ENCODE assay signal across 17 cellular contexts in genomic region chr4:123349401-123350190, GRCh38. TPM values are rescaled to one million over a fixed set of nuclear protein-coding genes. Genes with fewer than 3 reads are reported as not detected.
DNase-seq lines count a peak whose midpoint lies in the region; ATAC-seq and TF ChIP-seq lines count a peak whose summit lies in the region.
"Had no signal": no experiment of that assay in that cellular context is flagged by ENCODE, and none has a peak within 500 bp of the region (broad histone marks: within the 10 kb centered on the region; RNA-seq: fewer than 3 reads in every experiment).

No MANE protein-coding gene starts in this region.

- H3K9me3 Mint-ChIP-seq in neural progenitor cell = peaks cover 13% of the 10 kb centered on the region
- H3K9me3 Mint-ChIP-seq: activated naive CD4-positive, alpha-beta T cell treated with anti-CD3 and anti-CD28 coated beads, Interleukin-2, amount 10 ng/mL, durations not matched to agents 7 days and 5 days; CD8-positive, alpha-beta memory T cell had no signal

- ATAC-seq in HCT116 = no peak

- no peaks in the 10 kb centered on the region for H3K4me1 ChIP-seq in HCT116 (ENCODE audit: control insufficient read depth in 1 of 2, insufficient read depth in 2 of 2, low read length in 2 of 2)
- H3K4me1 ChIP-seq in OCI-LY7 (ENCODE audit: insufficient read depth, low read length, poor library complexity, severe bottlenecking) = peaks cover 44% of the 10 kb centered on the region
- H3K4me1 ChIP-seq in neural progenitor cell = peaks cover 45% of the 10 kb centered on the region

- H3K4me2 ChIP-seq in HCT116 (ENCODE audit: low read length) = no peak overlapping the region
- H3K4me2 ChIP-seq in OCI-LY7 (ENCODE audit: low read length) = no peak overlapping the region
- H3K4me2 ChIP-seq in neural progenitor cell = peak overlapping the region; percentile 32

- H3K27ac ChIP-seq in HCT116 (ENCODE audit: low read depth, low read length) = no peak overlapping the region
- H3K27ac ChIP-seq in OCI-LY7 (ENCODE audit: low read depth, low read length, poor library complexity, severe bottlenecking) = no peak overlapping the region
- H3K27ac ChIP-seq in neural progenitor cell = no peak overlapping the region
- H3K27ac ChIP-seq: left lung, sigmoid colon, uterus had no signal

- peaks cover 2% of the 10 kb centered on the region for H3K27me3 Mint-ChIP-seq in neural progenitor cell (ENCODE audit: insufficient read depth, low read depth)

- H3K27me3 ChIP-seq in HCT116 (ENCODE audit: insufficient read depth, low read length) = no peaks in the 10 kb centered on the region
- no peaks in the 10 kb centered on the region for H3K27me3 ChIP-seq in neural progenitor cell
- H3K27me3 ChIP-seq: left lung, sigmoid colon, uterus had no signal

- POLR2A ChIA-PET in HCT116 (lab: Charles Lee) (no interaction called here), OCI-LY7 (lab: Charles Lee) (interaction anchor here (0.7 to 5.7 kb wide), 5 partner anchors 10 to 47 kb away, joined by 3 to 51 read pairs (median 3); no protein-coding TSS in a partner anchor)

- H3F3A ChIP-seq in neural progenitor cell (ENCODE audit: low read depth) = no peaks in the 10 kb centered on the region

- H3K27ac Mint-ChIP-seq in neural progenitor cell = no peak overlapping the region
- H3K27ac Mint-ChIP-seq: activated naive CD4-positive, alpha-beta T cell treated with anti-CD3 and anti-CD28 coated beads, Interleukin-2, amount 10 ng/mL, durations not matched to agents 7 days and 5 days; CD8-positive, alpha-beta memory T cell had no signal

- H4K20me1 ChIP-seq in HCT116 (ENCODE audit: insufficient read depth) (no peaks in the 10 kb centered on the region), OCI-LY7 (ENCODE audit: insufficient read depth, low read length) (no peaks in the 10 kb centered on the region), neural progenitor cell (ENCODE audit: low read depth) (no peaks in the 10 kb centered on the region)

- H3K9me2 ChIP-seq in HCT116 (ENCODE audit: insufficient read depth) (no peaks in the 10 kb centered on the region), OCI-LY7 (ENCODE audit: insufficient read depth, low read length) (no peaks in the 10 kb centered on the region)

- BruUV-seq in HCT116 (replicated peaks; lab: Mats Ljungman, UMichigan) (no TSS peak), OCI-LY7 (replicated peaks; lab: Mats Ljungman, UMichigan) (TSS peak; percentile 47)

- H2AFZ ChIP-seq in HCT116 (ENCODE audit: low read depth, low read length, poor library complexity, severe bottlenecking) = no peak overlapping the region
- H2AFZ ChIP-seq in OCI-LY7 (ENCODE audit: low read length) = no peak overlapping the region
- no peak overlapping the region for H2AFZ ChIP-seq in neural progenitor cell (replicated peaks)

- DNase-seq in HCT116 (ENCODE audit: low read depth, low spot score) (no peak), OCI-LY7 (ENCODE audit: low spot score) (no peak), fibroblast of the aortic adventitia (ENCODE audit: low read depth) (peak; percentile 11), neural progenitor cell (ENCODE audit: low spot score) (peak; percentile 44), NOMO-1 treated with dmso at 0.1 percent for 144 hours (lab: John Stamatoyannopoulos, UW; ENCODE audit: unreplicated experiment) (no peak), iPS-NIHi7 (ENCODE audit: extremely low spot score) (no peak), GF-D8 (lab: John Stamatoyannopoulos, UW) (no peak)
- DNase-seq in activated naive CD4-positive, alpha-beta T cell (lab: John Stamatoyannopoulos, UW) = no peak
- DNase-seq: activated CD4-positive, alpha-beta T cell treated with anti-CD3 and anti-CD28 coated beads, Interleukin-2, amount 50 U/mL, for 4 hours; activated naive CD4-positive, alpha-beta T cell treated with anti-CD3 and anti-CD28 coated beads, Interleukin-2, amount 10 ng/mL, durations not matched to agents 7 days and 5 days; CD8-positive, alpha-beta memory T cell; foreskin fibroblast; GOT3; left lung; NCI-H1048; sigmoid colon; uterus had no signal

- intact Hi-C loops in HCT116 (cut with micrococcal nuclease) = no loop called here
- intact Hi-C loops in OCI-LY7 (cut with micrococcal nuclease; ENCODE audit: unreplicated experiment) = no loop called here

- H3K4me3 ChIP-seq in HCT116 (replicated peaks in 1 of 2; ENCODE audit: low read depth in 1 of 2, low read length in 2 of 2) (no peak overlapping the region), OCI-LY7 (ENCODE audit: low read depth, low read length, poor library complexity, severe bottlenecking) (no peak overlapping the region), fibroblast of the aortic adventitia (ENCODE audit: low read depth, low read length) (no peak overlapping the region), neural progenitor cell (no peak overlapping the region)
- H3K4me3 ChIP-seq: left lung, sigmoid colon, uterus had no signal

- H3K4me3 Mint-ChIP-seq in neural progenitor cell = no peak overlapping the region
- H3K4me3 Mint-ChIP-seq: activated naive CD4-positive, alpha-beta T cell treated with anti-CD3 and anti-CD28 coated beads, Interleukin-2, amount 10 ng/mL, durations not matched to agents 7 days and 5 days; CD8-positive, alpha-beta memory T cell had no signal

- no peak for TF ChIP-seq RAD21 in HCT116 (IDR thresholded peaks at IDR 0.05; ENCODE audit: low read depth)

- no peaks in the 10 kb centered on the region for H3K36me3 ChIP-seq in HCT116 (ENCODE audit: control insufficient read depth in 1 of 2, insufficient read depth in 2 of 2, low read length in 2 of 2)
- no peaks in the 10 kb centered on the region for H3K36me3 ChIP-seq in OCI-LY7 (ENCODE audit: insufficient read depth, low read length)
- H3K36me3 ChIP-seq in neural progenitor cell = no peaks in the 10 kb centered on the region
- H3K36me3 ChIP-seq: left lung, sigmoid colon, uterus had no signal

- no peak for TF ChIP-seq POLR2A in HCT116 (IDR thresholded peaks at IDR 0.05; ENCODE audit: borderline replicate concordance, extremely low read depth, insufficient read depth, insufficient read length)

- RAD21 ChIA-PET in HCT116 (lab: Charles Lee; ENCODE audit: low non-redundant PET in 1 of 2, low total read pairs in 2 of 2, uncharacterized antibody in 2 of 2, unreplicated experiment in 2 of 2) = no interaction called here

- H3K79me2 ChIP-seq in HCT116 (ENCODE audit: insufficient read depth, low read length) (no peaks in the 10 kb centered on the region), OCI-LY7 (ENCODE audit: insufficient read depth, low read depth, low read length) (no peaks in the 10 kb centered on the region), neural progenitor cell (ENCODE audit: low read depth) (no peaks in the 10 kb centered on the region)

- H3K9ac ChIP-seq in HCT116 (ENCODE audit: low read length) (no peak overlapping the region), neural progenitor cell (no peak overlapping the region)

- no peaks in the 10 kb centered on the region for H3K9me3 ChIP-seq in HCT116 (ENCODE audit: control insufficient read depth in 1 of 2, insufficient read depth in 1 of 2, low read depth in 1 of 2, low read length in 2 of 2)
- H3K9me3 ChIP-seq in OCI-LY7 (ENCODE audit: low read length) = no peaks in the 10 kb centered on the region
- H3K9me3 ChIP-seq in neural progenitor cell (ENCODE audit: low read depth) = no peaks in the 10 kb centered on the region
- H3K9me3 ChIP-seq: left lung, sigmoid colon, uterus had no signal

- TF ChIP-seq CTCF in HCT116 (IDR thresholded peaks at IDR 0.05 in 2 of 3, conservative IDR thresholded peaks at IDR 0.05 in 1 of 3; ENCODE audit: borderline replicate concordance in 1 of 3, insufficient read depth in 1 of 3, low read depth in 2 of 3, low read length in 2 of 3) (no peak), OCI-LY7 (conservative IDR thresholded peaks at IDR 0.05; ENCODE audit: low read length) (no peak), fibroblast of the aortic adventitia (IDR thresholded peaks at IDR 0.05; ENCODE audit: insufficient read depth, low read length) (no peak), neural progenitor cell (IDR thresholded peaks at IDR 0.05) (no peak)

- peaks cover 45% of the 10 kb centered on the region for H3K4me1 Mint-ChIP-seq in neural progenitor cell

- no peaks in the 10 kb centered on the region for H3K36me3 Mint-ChIP-seq in neural progenitor cell
- H3K36me3 Mint-ChIP-seq: activated naive CD4-positive, alpha-beta T cell treated with anti-CD3 and anti-CD28 coated beads, Interleukin-2, amount 10 ng/mL, durations not matched to agents 7 days and 5 days; CD8-positive, alpha-beta memory T cell had no signal

- CTCF ChIA-PET in HCT116 (lab: Charles Lee) = no interaction called here
- CTCF ChIA-PET in OCI-LY7 (lab: Charles Lee; ENCODE audit: unreplicated experiment) = interaction anchor here (1.0 to 3.1 kb wide), 2 partner anchors 10 to 424 kb away, joined by 4 to 12 read pairs; no protein-coding TSS in a partner anchor

TF ChIP-seq in HCT116, 20 proteins besides CTCF, POLR2A, EP300 and RAD21:
- TF ChIP-seq YY1 (IDR thresholded peaks at IDR 0.05; ENCODE audit: extremely low read depth, insufficient replicate concordance, low read depth, low read length) (no peak), TCF7L2 (IDR thresholded peaks at IDR 0.05; ENCODE audit: borderline replicate concordance, extremely low read depth, insufficient read depth, insufficient read length) (peak; percentile 35)

RNA-seq across cellular contexts. Expression of gene SPRY1, which starts 47.0 kb away (rescaled TPM):
- total RNA-seq in HCT116 (2021; ENCODE audit: unreplicated experiment) (4.8 TPM), OCI-LY7 (2022) (0.13 and 0.39 TPM in 2 replicates), fibroblast of the aortic adventitia (ENCODE audit: low replicate concordance) (33.0 and 44.2 TPM in 2 replicates), neural progenitor cell (ENCODE audit: low replicate concordance) (35.9 and 50.8 TPM in 2 replicates)
- 4.8 and 6.4 TPM in 2 replicates for polyA plus RNA-seq in HCT116 (2012)
- total RNA-seq in OCI-LY7 (2014; rRNA removed; shearing (Covaris generic)) = 0.79 and 1.5 TPM in 2 replicates

Comparison
In these comparisons a context has a peak if more than half of its experiments do, and no peak if none do; other contexts are left out.
1. DNase-seq: peak in fibroblast of the aortic adventitia (single experiment) and neural progenitor cell (single experiment); none in HCT116 (single experiment), OCI-LY7 (single experiment), NOMO-1 treated with dmso at 0.1 percent for 144 hours (single experiment), iPS-NIHi7 (single experiment), activated naive CD4-positive, alpha-beta T cell (0 of 4) and GF-D8 (single experiment).